ENCODE assay signal across 18 cellular contexts in the genomic region with DNA sequence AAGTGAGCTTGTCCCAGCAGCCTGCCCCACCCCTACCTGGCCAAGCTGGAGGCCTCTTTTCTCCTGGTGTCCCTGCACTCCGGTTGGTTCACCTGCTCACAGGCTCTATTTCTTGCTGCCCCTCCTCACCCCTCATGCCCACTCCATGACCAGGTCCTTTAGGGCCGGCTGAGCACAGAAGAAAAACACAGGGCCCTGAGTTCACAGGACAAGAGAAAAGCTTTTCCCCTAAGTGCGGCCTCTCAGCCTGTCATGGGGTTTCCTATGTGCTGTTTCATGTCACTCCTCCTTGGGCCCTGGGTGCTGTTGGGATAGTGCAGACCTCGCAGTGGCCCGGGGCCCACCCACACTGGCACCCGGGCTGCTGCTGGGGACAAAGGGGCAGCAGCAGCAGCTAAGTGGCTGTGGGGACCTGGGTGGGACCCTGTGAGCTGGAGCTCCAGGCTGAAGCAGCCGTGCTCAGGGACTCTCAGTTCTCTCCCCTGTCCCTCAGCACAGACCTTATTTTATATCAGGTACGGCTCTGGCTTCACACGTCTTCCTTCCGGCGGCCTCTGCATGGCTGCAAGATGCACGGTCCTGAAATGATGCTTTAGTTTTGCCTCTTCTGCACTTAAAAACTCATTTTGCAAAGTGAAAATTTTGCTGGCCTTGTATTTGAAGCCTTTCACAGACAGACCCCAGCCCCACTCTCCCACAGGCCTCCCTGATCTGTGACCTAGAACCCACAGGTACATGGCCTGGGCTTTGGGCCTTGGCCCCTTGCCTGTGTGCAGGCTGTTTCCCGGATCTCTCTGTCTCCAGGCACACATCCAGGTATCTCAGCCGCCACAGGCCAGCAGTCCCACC.
DNase-seq lines count a peak whose midpoint lies in the region; ATAC-seq and TF ChIP-seq lines count a peak whose summit lies in the region.
"Had no signal": no experiment of that assay in that cellular context is flagged by ENCODE, and none has a peak within 500 bp of the region (broad histone marks: within the 10 kb centered on the region; RNA-seq: fewer than 3 reads in every experiment).

No MANE protein-coding gene starts in this region.

- DNase-seq in chondrocyte (ENCODE audit: low spot score) (no peak), right cardiac atrium (peak in 1 of 3 donors; percentile 42), esophagus muscularis mucosa (ENCODE audit: extremely low spot score) (no peak), HCEC 1CT (no peak)
- no peak for DNase-seq in stimulated activated effector memory CD8-positive, alpha-beta T cell treated with anti-CD3 and anti-CD28 coated beads, Interleukin-12 subunit alpha, Interleukin-12 subunit beta, amount 100 ng/mL, for 72 hours (ENCODE audit: low spot score in 2 of 2)
- DNase-seq: Caco-2; CD4-positive, CD25-positive, alpha-beta regulatory T cell; DMS153; EL; HFFc6; NCI-H1048; NCI-H1436 treated with DMSO at 0.1 percent for 48 hours; NCI-H2081; NCI-H510A treated with DMSO at 0.1 percent for 48 hours; PC-9 had no signal

- peak overlapping the region in 4 of 11 experiments; percentile 13 to 20 (median 16); a peak in 1 of 22 replicates for H3K9ac ChIP-seq in BLaER1 treated with 17β-estradiol and CSF1 and Interleukin-3, amounts not matched to agents 10 nM and 100 nM
- H3K9ac ChIP-seq: KMS-11 had no signal

- peaks cover 0 to 9% (median 0%) of the 10 kb centered on the region in 11 experiments; a peak in 2 of 22 replicates for H3K27me3 ChIP-seq in BLaER1 treated with 17β-estradiol and CSF1 and Interleukin-3, amounts not matched to agents 10 nM and 100 nM
- no peaks in the 10 kb centered on the region for H3K27me3 ChIP-seq in right cardiac atrium (ENCODE audit: control insufficient read depth, insufficient read depth)
- no peaks in the 10 kb centered on the region for H3K27me3 ChIP-seq in esophagus muscularis mucosa

- peaks cover 61 to 97% (median 95%) of the 10 kb centered on the region in 11 experiments; a peak in 21 of 22 replicates for H4K20me1 ChIP-seq in BLaER1 treated with 17β-estradiol and CSF1 and Interleukin-3, amounts not matched to agents 10 nM and 100 nM

- H3K36me3 Mint-ChIP-seq in chondrocyte (ENCODE audit: low read depth), result no peaks in the 10 kb centered on the region
- H3K36me3 Mint-ChIP-seq in stimulated activated effector memory CD8-positive, alpha-beta T cell treated with anti-CD3 and anti-CD28 coated beads, Interleukin-12 subunit alpha, Interleukin-12 subunit beta, amount 100 ng/mL, for 72 hours, result no peaks in the 10 kb centered on the region
- H3K36me3 Mint-ChIP-seq: CD4-positive, CD25-positive, alpha-beta regulatory T cell had no signal

- no peaks in the 10 kb centered on the region for H3K27me3 Mint-ChIP-seq in chondrocyte (ENCODE audit: low read depth)

- peaks cover 58% of the 10 kb centered on the region for H3K4me1 Mint-ChIP-seq in chondrocyte (ENCODE audit: low read depth)
- peaks cover 10% of the 10 kb centered on the region for H3K4me1 Mint-ChIP-seq in stimulated activated effector memory CD8-positive, alpha-beta T cell treated with anti-CD3 and anti-CD28 coated beads, Interleukin-12 subunit alpha, Interleukin-12 subunit beta, amount 100 ng/mL, for 72 hours

- no peak overlapping the region; a peak in 1 of 22 replicates for H3K27ac ChIP-seq in BLaER1 treated with 17β-estradiol and CSF1 and Interleukin-3, amounts not matched to agents 10 nM and 100 nM
- H3K27ac ChIP-seq in right cardiac atrium (ENCODE audit: low read length) (no peak overlapping the region), esophagus muscularis mucosa (replicated peaks in 1 of 4) (no peak overlapping the region)
- H3K27ac ChIP-seq: KMS-11, PC-9 had no signal

- TF ChIP-seq CTCF in chondrocyte (IDR thresholded peaks at IDR 0.05), result no peak
- TF ChIP-seq CTCF in esophagus muscularis mucosa (IDR thresholded peaks at IDR 0.05), result no peak

- H3K27ac Mint-ChIP-seq in chondrocyte (ENCODE audit: unreplicated experiment), result peak overlapping the region; percentile 69
- H3K27ac Mint-ChIP-seq in stimulated activated effector memory CD8-positive, alpha-beta T cell treated with anti-CD3 and anti-CD28 coated beads, Interleukin-12 subunit alpha, Interleukin-12 subunit beta, amount 100 ng/mL, for 72 hours, result peak overlapping the region; percentile 17
- H3K27ac Mint-ChIP-seq: HFFc6 had no signal

- ATAC-seq in right cardiac atrium (peak; percentile 13 to 27), GM19452 (IDR thresholded peaks at IDR 0.05; ENCODE audit: unreplicated experiment) (no peak)
- no peak for ATAC-seq in stimulated activated effector memory CD8-positive, alpha-beta T cell treated with anti-CD3 and anti-CD28 coated beads, Interleukin-12 subunit alpha, Interleukin-12 subunit beta, amount 100 ng/mL, for 72 hours

- intact Hi-C loops in right cardiac atrium (cut with DNase I), result no loop called here
- intact Hi-C loops in esophagus muscularis mucosa (cut with DNase I), result no loop called here

- no peaks in the 10 kb centered on the region for H3K9me3 Mint-ChIP-seq in chondrocyte (ENCODE audit: low read depth)
- H3K9me3 Mint-ChIP-seq in stimulated activated effector memory CD8-positive, alpha-beta T cell treated with anti-CD3 and anti-CD28 coated beads, Interleukin-12 subunit alpha, Interleukin-12 subunit beta, amount 100 ng/mL, for 72 hours, result no peaks in the 10 kb centered on the region
- H3K9me3 Mint-ChIP-seq: CD4-positive, CD25-positive, alpha-beta regulatory T cell; HFFc6 had no signal

- peaks cover 56 to 84% (median 67%) of the 10 kb centered on the region in 10 experiments for H3K4me1 ChIP-seq in BLaER1 treated with 17β-estradiol and CSF1 and Interleukin-3, amounts not matched to agents 10 nM and 100 nM
- peaks cover 12% of the 10 kb centered on the region for H3K4me1 ChIP-seq in right cardiac atrium (ENCODE audit: control insufficient read depth, insufficient read depth, low read length)
- peaks cover under 1 to 17% (median 12%) of the 10 kb centered on the region in 4 donors for H3K4me1 ChIP-seq in esophagus muscularis mucosa

- 0 out of 22 replicates have a peak, but pooled peaks cover 0 to 2% (median 0%) of the 10 kb centered on the region in 11 experiments for H3K9me3 ChIP-seq in BLaER1 treated with 17β-estradiol and CSF1 and Interleukin-3, amounts not matched to agents 10 nM and 100 nM (replicated peaks in 1 of 11)
- H3K9me3 ChIP-seq in right cardiac atrium (ENCODE audit: control insufficient read depth, low read length), result no peaks in the 10 kb centered on the region
- no peaks in the 10 kb centered on the region for H3K9me3 ChIP-seq in esophagus muscularis mucosa
- H3K9me3 ChIP-seq: Caco-2 had no signal

- H3K4me2 ChIP-seq in BLaER1 treated with 17β-estradiol and CSF1 and Interleukin-3, amounts not matched to agents 10 nM and 100 nM, result peak overlapping the region; percentile 30 to 77 (median 54)
- H3K4me2 ChIP-seq: KMS-11, PC-9 had no signal

- no peak overlapping the region for H3K4me3 Mint-ChIP-seq in chondrocyte (ENCODE audit: unreplicated experiment)
- H3K4me3 Mint-ChIP-seq in stimulated activated effector memory CD8-positive, alpha-beta T cell treated with anti-CD3 and anti-CD28 coated beads, Interleukin-12 subunit alpha, Interleukin-12 subunit beta, amount 100 ng/mL, for 72 hours, result no peak overlapping the region
- H3K4me3 Mint-ChIP-seq: CD4-positive, CD25-positive, alpha-beta regulatory T cell; HFFc6 had no signal

- peaks cover 0 to 19% (median 0%) of the 10 kb centered on the region in 11 experiments; a peak in 4 of 22 replicates for H3K36me3 ChIP-seq in BLaER1 treated with 17β-estradiol and CSF1 and Interleukin-3, amounts not matched to agents 10 nM and 100 nM
- H3K36me3 ChIP-seq in esophagus muscularis mucosa, result no peaks in the 10 kb centered on the region

- WGBS in right cardiac atrium, result 80% methylated on average over 14 of the region's 14 CpGs
- 86% methylated on average over 13 of the region's 14 CpGs for WGBS in esophagus muscularis mucosa

- TF ChIP-seq EP300 in esophagus muscularis mucosa (IDR thresholded peaks at IDR 0.05), result no peak

- no peak overlapping the region for H3K4me3 ChIP-seq in BLaER1 treated with 17β-estradiol and CSF1 and Interleukin-3, amounts not matched to agents 10 nM and 100 nM
- H3K4me3 ChIP-seq in right cardiac atrium (ENCODE audit: low read length) (no peak overlapping the region), esophagus muscularis mucosa (no peak overlapping the region)
- H3K4me3 ChIP-seq: PC-9 had no signal

- TF ChIP-seq POLR2A in esophagus muscularis mucosa (IDR thresholded peaks at IDR 0.05; ENCODE audit: low read depth), result no peak

Comparison
In these comparisons a context has a peak if more than half of its experiments do, and no peak if none do; other contexts are left out.
1. ATAC-seq: peak in right cardiac atrium (2 of 2); none in stimulated activated effector memory CD8-positive, alpha-beta T cell treated with anti-CD3 and anti-CD28 coated beads, Interleukin-12 subunit alpha, Interleukin-12 subunit beta, amount 100 ng/mL, for 72 hours (single experiment) and GM19452 (single experiment).